ENCODE assay signal across 10 cellular contexts in genomic region chr15:41055706-41056105, GRCh38.
"Had no signal": no experiment of that assay in that cellular context is flagged by ENCODE, and none has a peak within 500 bp of the region (broad histone marks: within the 10 kb centered on the region; RNA-seq: fewer than 3 reads in every experiment).

No MANE protein-coding gene starts in this region.

- ATAC-seq: GM23338, HCT116 had no signal

- H3K4me3 ChIP-seq: GM23248, GM23338, HAP-1 had no signal

- FAIRE-seq: H1 had no signal

- H3K4me1 Mint-ChIP-seq: GM23338, H9 had no signal

- H3K9me3 ChIP-seq: HAP-1 had no signal

- H2AFZ ChIP-seq: GM23248, GM23338 had no signal

- H3K4me3 Mint-ChIP-seq: GM23338, H9, HFFc6 had no signal

- H3K27ac Mint-ChIP-seq: GM23338, H9, HFFc6 had no signal

- H3K27ac ChIP-seq: GM23248 had no signal

- H3K9ac ChIP-seq: GM23248 had no signal

- H3K4me2 ChIP-seq: GM23338 had no signal

- H3K4me1 ChIP-seq: HAP-1 had no signal

- DNase-seq: GM23248, GOT3, H7, H9, HCEC 1CT, HFFc6 had no signal
